1 cellular context compared by ENCODE assay signal in genomic region chr11:24963879-24964278, GRCh38.
TF ChIP-seq lines count a peak whose summit lies in the region.

No MANE protein-coding gene starts in this region.

TF ChIP-seq in SK-N-SH treated with all-trans-retinoic acid at 6 μM for 48 hours, 23 proteins besides CTCF, POLR2A, EP300 and RAD21 (continued from another document):
- TF ChIP-seq, protein P1, sequence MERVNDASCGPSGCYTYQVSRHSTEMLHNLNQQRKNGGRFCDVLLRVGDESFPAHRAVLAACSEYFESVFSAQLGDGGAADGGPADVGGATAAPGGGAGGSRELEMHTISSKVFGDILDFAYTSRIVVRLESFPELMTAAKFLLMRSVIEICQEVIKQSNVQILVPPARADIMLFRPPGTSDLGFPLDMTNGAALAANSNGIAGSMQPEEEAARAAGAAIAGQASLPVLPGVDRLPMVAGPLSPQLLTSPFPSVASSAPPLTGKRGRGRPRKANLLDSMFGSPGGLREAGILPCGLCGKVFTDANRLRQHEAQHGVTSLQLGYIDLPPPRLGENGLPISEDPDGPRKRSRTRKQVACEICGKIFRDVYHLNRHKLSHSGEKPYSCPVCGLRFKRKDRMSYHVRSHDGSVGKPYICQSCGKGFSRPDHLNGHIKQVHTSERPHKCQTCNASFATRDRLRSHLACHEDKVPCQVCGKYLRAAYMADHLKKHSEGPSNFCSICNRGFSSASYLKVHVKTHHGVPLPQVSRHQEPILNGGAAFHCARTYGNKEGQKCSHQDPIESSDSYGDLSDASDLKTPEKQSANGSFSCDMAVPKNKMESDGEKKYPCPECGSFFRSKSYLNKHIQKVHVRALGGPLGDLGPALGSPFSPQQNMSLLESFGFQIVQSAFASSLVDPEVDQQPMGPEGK (CRISPR knock-in tag; IDR thresholded peaks at IDR 0.05; ENCODE audit: borderline replicate concordance), result 0 out of 2 replicates have a peak, but pooled peaks have one; percentile 53
- TF ChIP-seq TOX (CRISPR knock-in tag; IDR thresholded peaks at IDR 0.05; ENCODE audit: borderline replicate concordance), result no peak
